Comparison of ENCODE assay signal across 18 cellular contexts in genomic region chr14:27391331-27391730, GRCh38.
"Had no signal": no experiment of that assay in that cellular context is flagged by ENCODE, and none has a peak within 500 bp of the region (broad histone marks: within the 10 kb centered on the region; RNA-seq: fewer than 3 reads in every experiment).

No MANE protein-coding gene starts in this region.

- H3K9ac ChIP-seq: parathyroid adenoma had no signal

- H3K9me3 ChIP-seq: gastrocnemius medialis, right lobe of liver, thoracic aorta, upper lobe of left lung had no signal

- DNase-seq: activated CD4-positive, alpha-beta T cell treated with anti-CD3 and anti-CD28 coated beads for 36 hours; activated CD4-positive, alpha-beta T cell treated with anti-CD3 and anti-CD28 coated beads, Interleukin-2, amount 50 U/mL, for 4 hours; activated CD8-positive, alpha-beta memory T cell treated with anti-CD3 and anti-CD28 coated beads for 24 hours; activated CD8-positive, alpha-beta memory T cell treated with anti-CD3 and anti-CD28 coated beads, Interleukin-2, amount 50 U/mL, for 4 hours; activated T-cell treated with anti-CD3 and anti-CD28 coated beads, Interleukin-2, amount 50 U/mL, for 24 hours; cortex of kidney; gastrocnemius medialis; hippocampal formation; left ventricle myocardium superior; mammary epithelial cell; right lobe of liver; spleen; stimulated activated CD4-positive, alpha-beta T cell treated with anti-CD3 and anti-CD28 coated beads, Interleukin-4, amount 100 ng/mL, for 24 hours; stimulated activated naive CD4-positive, alpha-beta T cell treated with Interleukin-2 at 50 U/mL for 16 hours; T-helper 9 cell; upper lobe of left lung had no signal

- H3K79me2 ChIP-seq: parathyroid adenoma had no signal

- H3K4me1 ChIP-seq: gastrocnemius medialis, parathyroid adenoma, right lobe of liver, spleen, upper lobe of left lung had no signal

- H3K27me3 ChIP-seq: gastrocnemius medialis, right lobe of liver, spleen, upper lobe of left lung had no signal

- H2AFZ ChIP-seq: parathyroid adenoma had no signal

- H3K36me3 ChIP-seq: gastrocnemius medialis, right lobe of liver, spleen, thoracic aorta, upper lobe of left lung had no signal

- H3K4me3 ChIP-seq: gastrocnemius medialis, right lobe of liver, spleen, thoracic aorta, upper lobe of left lung had no signal

- H3K27ac ChIP-seq: gastrocnemius medialis, parathyroid adenoma, right lobe of liver, spleen, thoracic aorta, upper lobe of left lung had no signal
